8 cellular contexts compared by ENCODE assay signal in the genomic region with DNA sequence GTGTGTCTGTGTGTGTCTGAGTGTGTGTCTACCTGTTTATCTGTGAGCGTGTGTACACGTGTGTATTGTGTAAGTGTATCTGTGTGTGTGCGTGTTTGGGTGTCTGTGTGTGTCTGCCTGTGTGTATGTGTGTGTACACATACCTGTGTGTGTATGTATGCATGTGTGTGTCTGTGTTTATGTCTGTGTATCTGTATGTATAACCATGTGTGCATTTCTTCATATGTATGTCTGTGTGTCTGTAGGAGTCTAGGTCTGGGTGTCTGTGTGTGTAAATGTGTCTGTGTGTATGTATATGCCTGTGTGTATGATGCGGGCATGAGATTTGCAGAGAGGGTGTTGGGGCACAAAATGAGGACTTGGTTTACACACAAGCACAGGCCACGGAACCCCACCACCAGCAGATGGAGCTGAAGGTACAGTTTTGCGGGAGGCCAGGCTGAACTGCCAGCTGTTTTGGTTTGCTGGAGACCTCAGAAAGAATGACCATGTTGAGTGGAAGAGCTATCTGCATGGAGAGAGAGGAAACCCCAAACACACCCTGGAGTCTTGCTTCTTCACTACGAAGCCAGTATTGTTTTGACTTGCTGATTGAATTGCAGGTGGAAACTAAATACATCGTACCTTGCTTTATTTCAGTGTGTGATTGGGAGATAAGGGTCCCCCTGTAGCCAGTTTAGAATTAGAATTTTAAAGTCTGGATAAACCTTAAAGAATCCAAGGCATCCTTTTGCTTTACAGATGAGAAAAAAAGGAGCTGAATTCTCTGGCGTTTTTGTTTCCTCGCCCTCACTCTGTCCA.
DNase-seq lines count a peak whose midpoint lies in the region; ATAC-seq and TF ChIP-seq lines count a peak whose summit lies in the region.

No MANE protein-coding gene starts in this region.

- H3K4me3 ChIP-seq in esophagus squamous epithelium, result no peak overlapping the region

- no peaks in the 10 kb centered on the region for H3K27me3 ChIP-seq in esophagus squamous epithelium

- intact Hi-C loops in esophagus squamous epithelium (cut with DNase I), result no loop called here

- H3K27ac ChIP-seq in esophagus squamous epithelium, result no peak overlapping the region

- DNase-seq in DMS53 (lab: John Stamatoyannopoulos, UW) (peak; percentile 81), KBM-7 (peak; percentile 24), SHP77 treated with DMSO at 0.1 percent for 48 hours (lab: John Stamatoyannopoulos, UW) (peak; percentile 12), esophagus squamous epithelium (lab: John Stamatoyannopoulos, UW) (no peak), activated gamma-delta T cell (lab: John Stamatoyannopoulos, UW) (no peak)
- no peak for DNase-seq in stimulated activated CD4-positive, alpha-beta T cell treated with anti-CD3 and anti-CD28 coated beads, Interleukin-2, amount 100 ng/mL, for 48 hours

- TF ChIP-seq CTCF in esophagus squamous epithelium (IDR thresholded peaks at IDR 0.05) (peak in 4 of 6 experiments; percentile 23 to 40 (median 38)), nephron (IDR thresholded peaks at IDR 0.05; ENCODE audit: unreplicated experiment in 3 of 3) (peak; percentile 75 to 83 (median 82))

- no peaks in the 10 kb centered on the region for H3K4me1 ChIP-seq in esophagus squamous epithelium

- ATAC-seq in GM19397 (IDR thresholded peaks at IDR 0.05; ENCODE audit: unreplicated experiment), result peak; percentile 78

- in situ Hi-C loops in KBM-7 (cut with MboI; ENCODE audit: low pct_unique_long_range_greater_than_20kb, low sequenced_read_pairs), result no loop called here

- H3K4me1 Mint-ChIP-seq in nephron, result peaks cover 14% of the 10 kb centered on the region

- H3K27ac Mint-ChIP-seq in nephron, result peak overlapping the region in 1 of 3 experiments; percentile 5

- 43 to 53% methylated on average over 10 of the region's 10 CpGs for WGBS in esophagus squamous epithelium, 2 donors

- no peak for TF ChIP-seq POLR2A in esophagus squamous epithelium (IDR thresholded peaks at IDR 0.05)

- no peaks in the 10 kb centered on the region for H3K36me3 ChIP-seq in esophagus squamous epithelium

- H3K27me3 Mint-ChIP-seq in nephron (ENCODE audit: low read depth), result peaks cover 29% of the 10 kb centered on the region

- H3K9me3 Mint-ChIP-seq in nephron, result peaks cover 2% of the 10 kb centered on the region

- no peaks in the 10 kb centered on the region for H3K9me3 ChIP-seq in esophagus squamous epithelium

- no peak overlapping the region for H3K4me3 Mint-ChIP-seq in nephron

- H3K36me3 Mint-ChIP-seq in nephron (ENCODE audit: low read depth), result no peaks in the 10 kb centered on the region

Comparison
In these comparisons a context has a peak if more than half of its experiments do, and no peak if none do; other contexts are left out.
1. DNase-seq: peak in DMS53 (single experiment), KBM-7 (single experiment) and SHP77 treated with DMSO at 0.1 percent for 48 hours (single experiment); none in esophagus squamous epithelium (single experiment), stimulated activated CD4-positive, alpha-beta T cell treated with anti-CD3 and anti-CD28 coated beads, Interleukin-2, amount 100 ng/mL, for 48 hours (0 of 2) and activated gamma-delta T cell (single experiment).